Comparison of ENCODE assay signal across 1 cellular context in genomic region chr17:1398900-1399299, GRCh38.
TF ChIP-seq lines count a peak whose summit lies in the region.

No MANE protein-coding gene starts in this region.

TF ChIP-seq in HCT116, 20 proteins besides CTCF, POLR2A, EP300 and RAD21:
- TF ChIP-seq REST (IDR thresholded peaks at IDR 0.05; ENCODE audit: low read depth) (no peak), ZNF274 (IDR thresholded peaks at IDR 0.05; ENCODE audit: low read depth, low read length) (no peak), EZH2phosphoT487 (IDR thresholded peaks at IDR 0.05; ENCODE audit: borderline replicate concordance) (no peak), MAX (IDR thresholded peaks at IDR 0.05) (no peak), ELF1 (IDR thresholded peaks at IDR 0.05; ENCODE audit: borderline replicate concordance, low read depth) (no peak)
- TF ChIP-seq, protein P1, sequence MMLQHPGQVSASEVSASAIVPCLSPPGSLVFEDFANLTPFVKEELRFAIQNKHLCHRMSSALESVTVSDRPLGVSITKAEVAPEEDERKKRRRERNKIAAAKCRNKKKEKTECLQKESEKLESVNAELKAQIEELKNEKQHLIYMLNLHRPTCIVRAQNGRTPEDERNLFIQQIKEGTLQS (IDR thresholded peaks at IDR 0.05) = no peak
